ENCODE assay signal across 8 cellular contexts in genomic region chr1:157139125-157139524, GRCh38. TPM values are rescaled to one million over a fixed set of nuclear protein-coding genes. Genes with fewer than 3 reads are reported as not detected.
DNase-seq lines count a peak whose midpoint lies in the region; TF ChIP-seq lines count a peak whose summit lies in the region.

No MANE protein-coding gene starts in this region.

- intact Hi-C loops in testis (cut with DNase I; ENCODE audit: low total_unique reads), result no loop called here

- H3K36me3 Mint-ChIP-seq in activated CD4-positive, alpha-beta T cell treated with anti-CD3 and anti-CD28 coated beads, Interleukin-2, amount 10 ng/mL, durations not matched to agents 7 days and 5 days (ENCODE audit: low read depth), result peaks cover 27% of the 10 kb centered on the region

- TF ChIP-seq CTCF in testis (IDR thresholded peaks at IDR 0.05), result no peak

- 25 to 30% (median 28%) methylated on average over 7 of the region's 7 CpGs for WGBS in adipose tissue, 3 donors
- 14 to 16% methylated on average over 7 of the region's 7 CpGs for WGBS in testis, 2 donors

- TF ChIP-seq POLR2A in testis (IDR thresholded peaks at IDR 0.05), result no peak

- H3K4me3 Mint-ChIP-seq in activated CD4-positive, alpha-beta T cell treated with anti-CD3 and anti-CD28 coated beads, Interleukin-2, amount 10 ng/mL, durations not matched to agents 7 days and 5 days, result peak overlapping the region; percentile 94

- no peaks in the 10 kb centered on the region for H3K36me3 ChIP-seq in testis (ENCODE audit: low read depth, missing control alignments)

- POLR2A ChIA-PET in activated CD4-positive, alpha-beta T cell treated with anti-CD3 and anti-CD28 coated beads, Interleukin-2, amount 10 ng/mL, durations not matched to agents 7 days and 5 days (lab: Charles Lee), result no interaction called here

- H3K9me3 ChIP-seq in testis, result no peaks in the 10 kb centered on the region

- no peaks in the 10 kb centered on the region for H3K27me3 ChIP-seq in layer of hippocampus (ENCODE audit: control insufficient read depth, insufficient read depth, low read length)
- H3K27me3 ChIP-seq in testis, result no peaks in the 10 kb centered on the region

- H3K4me3 ChIP-seq in testis, result peak overlapping the region; percentile 84 to 99

- H3K27ac Mint-ChIP-seq in activated CD4-positive, alpha-beta T cell treated with anti-CD3 and anti-CD28 coated beads, Interleukin-2, amount 10 ng/mL, durations not matched to agents 7 days and 5 days, result peak overlapping the region; percentile 89

- peaks cover 4% of the 10 kb centered on the region for H3K27me3 Mint-ChIP-seq in activated CD4-positive, alpha-beta T cell treated with anti-CD3 and anti-CD28 coated beads, Interleukin-2, amount 10 ng/mL, durations not matched to agents 7 days and 5 days

- peaks cover 15% of the 10 kb centered on the region for H3K4me1 ChIP-seq in testis

- CTCF ChIA-PET in activated CD4-positive, alpha-beta T cell treated with anti-CD3 and anti-CD28 coated beads, Interleukin-2, amount 10 ng/mL, durations not matched to agents 7 days and 5 days (lab: Charles Lee), result interaction anchor here (2.4 to 4.7 kb wide), 2 partner anchors 17 to 49 kb away, joined by 13 to 14 read pairs; no protein-coding TSS in a partner anchor

- H3K4me1 Mint-ChIP-seq in activated CD4-positive, alpha-beta T cell treated with anti-CD3 and anti-CD28 coated beads, Interleukin-2, amount 10 ng/mL, durations not matched to agents 7 days and 5 days, result peaks cover 44% of the 10 kb centered on the region

- DNase-seq in activated CD4-positive, alpha-beta T cell treated with anti-CD3 and anti-CD28 coated beads, Interleukin-2, amount 10 ng/mL, durations not matched to agents 7 days and 5 days, result no peak
- DNase-seq in activated CD4-positive, alpha-beta T cell treated with anti-CD3 and anti-CD28 coated beads, Interleukin-2, amount 50 U/mL, for 4 hours, result no peak
- no peak for DNase-seq in testis
- no peak for DNase-seq in H4 (ENCODE audit: low spot score)
- no peak for DNase-seq in NCI-H774 (lab: John Stamatoyannopoulos, UW)
- no peak for DNase-seq in activated CD4-positive, CD25-positive, alpha-beta regulatory T cell (lab: John Stamatoyannopoulos, UW)

- H3K27ac ChIP-seq in adipose tissue (ENCODE audit: low read depth, low read length) (peak overlapping the region; percentile 73), layer of hippocampus (ENCODE audit: low read depth, low read length) (peak overlapping the region; percentile 94), testis (peak overlapping the region; percentile 98 to 99)

- no peaks in the 10 kb centered on the region for H3K9me3 Mint-ChIP-seq in activated CD4-positive, alpha-beta T cell treated with anti-CD3 and anti-CD28 coated beads, Interleukin-2, amount 10 ng/mL, durations not matched to agents 7 days and 5 days

RNA-seq across cellular contexts. Expression of gene ETV3, which starts 0.9 kb away (rescaled TPM):
- total RNA-seq in activated CD4-positive, alpha-beta T cell treated with anti-CD3 and anti-CD28 coated beads, Interleukin-2, amount 10 ng/mL, durations not matched to agents 7 days and 5 days, result 10 to 100 TPM; 33.3 to 37.5 TPM
- polyA plus RNA-seq in adipose tissue (10 to 100 TPM in 2 of 3 donors, 1 to 10 TPM in 1; 3.4 to 18.4 (median 12.8) TPM), testis (ENCODE audit: insufficient read depth, low read depth, low replicate concordance) (22.2 TPM)
- total RNA-seq in testis, result 10 to 100 TPM; 28.0 to 29.1 TPM
- total RNA-seq in H4 (2014; rRNA removed; shearing (Covaris generic)), result 3.2 and 5.6 TPM in 2 replicates

RNA-seq across cellular contexts. Expression of gene ETV3L, which starts 39.5 kb away (rescaled TPM):
- total RNA-seq in activated CD4-positive, alpha-beta T cell treated with anti-CD3 and anti-CD28 coated beads, Interleukin-2, amount 10 ng/mL, durations not matched to agents 7 days and 5 days, result not detected
- polyA plus RNA-seq in adipose tissue (not detected), testis (ENCODE audit: insufficient read depth, low read depth, low replicate concordance) (not detected)
- total RNA-seq in testis, result under 1 TPM in 1 of 2 donors, not detected in 1; 0.16 TPM
- total RNA-seq in H4 (2014; rRNA removed; shearing (Covaris generic)), result not detected in 2 replicates
